8 cellular contexts compared by ENCODE assay signal in the genomic region with DNA sequence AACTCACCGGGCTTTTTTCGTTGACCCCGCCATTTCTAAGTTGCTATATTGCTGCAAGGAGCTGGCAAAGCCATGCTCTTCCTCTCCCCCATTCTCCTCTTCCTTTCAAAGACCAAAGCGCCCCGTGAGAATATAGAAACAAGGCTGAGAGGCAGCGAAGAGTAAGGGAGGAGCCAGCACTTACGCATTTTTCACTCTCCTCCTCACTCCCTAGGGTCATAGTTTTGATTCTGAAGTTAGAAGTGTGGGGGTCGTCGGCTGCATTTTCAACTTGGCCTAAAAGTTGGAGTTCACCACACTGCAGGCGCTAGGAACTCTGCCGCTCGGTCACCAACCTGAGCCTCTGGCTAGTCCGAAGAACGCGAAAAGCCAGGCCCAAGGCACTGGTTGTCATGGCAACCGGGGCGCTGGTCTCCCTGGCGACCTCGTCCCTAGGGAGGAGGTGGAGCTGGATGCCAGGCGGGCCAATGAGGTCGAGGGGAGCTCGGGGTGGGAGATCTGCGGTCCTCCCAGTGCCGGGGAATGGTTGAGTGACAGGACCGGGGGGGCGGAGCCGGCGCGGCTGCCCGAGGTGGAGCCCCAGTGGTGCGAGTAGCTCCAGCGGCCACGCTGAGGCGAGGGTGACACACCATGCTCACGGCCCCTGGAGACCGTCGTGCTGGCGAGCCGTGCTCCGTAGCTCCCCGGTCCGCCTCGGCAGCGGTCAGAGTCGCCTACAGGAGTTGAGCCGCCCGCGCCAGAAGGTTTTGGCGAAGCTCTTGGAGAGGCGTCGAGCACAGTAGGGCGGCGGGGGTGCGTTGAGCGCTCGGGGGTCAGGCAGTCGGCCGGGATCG. TPM values are rescaled to one million over a fixed set of nuclear protein-coding genes. Genes with fewer than 3 reads are reported as not detected.
DNase-seq lines count a peak whose midpoint lies in the region; ATAC-seq and TF ChIP-seq lines count a peak whose summit lies in the region.

A gene with protein sequence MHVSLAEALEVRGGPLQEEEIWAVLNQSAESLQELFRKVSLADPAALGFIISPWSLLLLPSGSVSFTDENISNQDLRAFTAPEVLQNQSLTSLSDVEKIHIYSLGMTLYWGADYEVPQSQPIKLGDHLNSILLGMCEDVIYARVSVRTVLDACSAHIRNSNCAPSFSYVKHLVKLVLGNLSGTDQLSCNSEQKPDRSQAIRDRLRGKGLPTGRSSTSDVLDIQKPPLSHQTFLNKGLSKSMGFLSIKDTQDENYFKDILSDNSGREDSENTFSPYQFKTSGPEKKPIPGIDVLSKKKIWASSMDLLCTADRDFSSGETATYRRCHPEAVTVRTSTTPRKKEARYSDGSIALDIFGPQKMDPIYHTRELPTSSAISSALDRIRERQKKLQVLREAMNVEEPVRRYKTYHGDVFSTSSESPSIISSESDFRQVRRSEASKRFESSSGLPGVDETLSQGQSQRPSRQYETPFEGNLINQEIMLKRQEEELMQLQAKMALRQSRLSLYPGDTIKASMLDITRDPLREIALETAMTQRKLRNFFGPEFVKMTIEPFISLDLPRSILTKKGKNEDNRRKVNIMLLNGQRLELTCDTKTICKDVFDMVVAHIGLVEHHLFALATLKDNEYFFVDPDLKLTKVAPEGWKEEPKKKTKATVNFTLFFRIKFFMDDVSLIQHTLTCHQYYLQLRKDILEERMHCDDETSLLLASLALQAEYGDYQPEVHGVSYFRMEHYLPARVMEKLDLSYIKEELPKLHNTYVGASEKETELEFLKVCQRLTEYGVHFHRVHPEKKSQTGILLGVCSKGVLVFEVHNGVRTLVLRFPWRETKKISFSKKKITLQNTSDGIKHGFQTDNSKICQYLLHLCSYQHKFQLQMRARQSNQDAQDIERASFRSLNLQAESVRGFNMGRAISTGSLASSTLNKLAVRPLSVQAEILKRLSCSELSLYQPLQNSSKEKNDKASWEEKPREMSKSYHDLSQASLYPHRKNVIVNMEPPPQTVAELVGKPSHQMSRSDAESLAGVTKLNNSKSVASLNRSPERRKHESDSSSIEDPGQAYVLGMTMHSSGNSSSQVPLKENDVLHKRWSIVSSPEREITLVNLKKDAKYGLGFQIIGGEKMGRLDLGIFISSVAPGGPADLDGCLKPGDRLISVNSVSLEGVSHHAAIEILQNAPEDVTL (N-terminal part only) (plus strand): TSS at position 590 of the 833 bp plus-strand sequence. CDS start 40,942 bp downstream, outside the sequence.

- peaks cover 10% of the 10 kb centered on the region for H3K4me1 ChIP-seq in CD4-positive, CD25-positive, alpha-beta regulatory T cell (ENCODE audit: control insufficient read depth, insufficient read depth, low read length, poor library complexity, severe bottlenecking)
- H3K4me1 ChIP-seq in mononuclear cell (ENCODE audit: insufficient read depth, low read length) = peaks cover 22% of the 10 kb centered on the region

- H3K36me3 Mint-ChIP-seq in CD4-positive, CD25-positive, alpha-beta regulatory T cell = no peaks in the 10 kb centered on the region

- H3K27me3 Mint-ChIP-seq in CD4-positive, CD25-positive, alpha-beta regulatory T cell = peaks cover 46% of the 10 kb centered on the region

- H3K9me3 Mint-ChIP-seq in CD4-positive, CD25-positive, alpha-beta regulatory T cell = peaks cover 0 to 4% (median 0%) of the 10 kb centered on the region in 7 donors

- no peak within 1 kb of the TSS for H3K27ac ChIP-seq in CD4-positive, CD25-positive, alpha-beta regulatory T cell (ENCODE audit: insufficient read depth, low read length, poor library complexity, severe bottlenecking)

- peak within 1 kb of the TSS in 3 of 4 donors; percentile 39 to 71 (median 55) for H3K4me3 Mint-ChIP-seq in CD4-positive, CD25-positive, alpha-beta regulatory T cell

- no peak within 1 kb of the TSS for H3K27ac Mint-ChIP-seq in CD4-positive, CD25-positive, alpha-beta regulatory T cell

- H3K36me3 ChIP-seq in CD4-positive, CD25-positive, alpha-beta regulatory T cell (ENCODE audit: control insufficient read depth, insufficient read depth, low read length) = no peaks in the 10 kb centered on the region

- ATAC-seq in CD4-positive, CD25-positive, alpha-beta regulatory T cell (ENCODE audit: low read depth in 2 of 2) = peak; percentile 62 to 74
- ATAC-seq in GM19452 (IDR thresholded peaks at IDR 0.05; ENCODE audit: unreplicated experiment) (peak; percentile 98), HG03565 (IDR thresholded peaks at IDR 0.05; ENCODE audit: unreplicated experiment) (peak; percentile 95)

- peak in 2 of 3 donors; percentile 18 to 20 for DNase-seq in CD4-positive, CD25-positive, alpha-beta regulatory T cell
- DNase-seq in NOMO-1 (lab: John Stamatoyannopoulos, UW; ENCODE audit: unreplicated experiment in 2 of 2) (peak; percentile 96 to 98), activated T-cell treated with anti-CD3 and anti-CD28 coated beads for 4 hours (peak; percentile 10), erythroblast (lab: John Stamatoyannopoulos, UW) (peak; percentile 97 to 98)
- DNase-seq in stimulated activated CD8-positive, alpha-beta memory T cell treated with anti-CD3 and anti-CD28 coated beads, Interleukin-2, amount 100 ng/mL, for 48 hours (ENCODE audit: low read depth in 2 of 2) = peak; percentile 43 to 46

- H3K4me3 ChIP-seq in CD4-positive, CD25-positive, alpha-beta regulatory T cell (ENCODE audit: low read depth, low read length) = no peak within 1 kb of the TSS
- peak within 1 kb of the TSS; percentile 43 for H3K4me3 ChIP-seq in mononuclear cell (ENCODE audit: low read length)

- peaks cover 26% of the 10 kb centered on the region for H3K27me3 ChIP-seq in CD4-positive, CD25-positive, alpha-beta regulatory T cell (ENCODE audit: control insufficient read depth, insufficient read depth, low read length)
- H3K27me3 ChIP-seq in mononuclear cell (ENCODE audit: insufficient read depth, low read length) = peaks cover 55% of the 10 kb centered on the region

- TF ChIP-seq POLR2A in erythroblast (IDR thresholded peaks at IDR 0.05; ENCODE audit: low read length) = no peak

- peaks cover 0 to 19% (median 11%) of the 10 kb centered on the region in 4 donors for H3K4me1 Mint-ChIP-seq in CD4-positive, CD25-positive, alpha-beta regulatory T cell

- H3K9me3 ChIP-seq in CD4-positive, CD25-positive, alpha-beta regulatory T cell (ENCODE audit: control insufficient read depth in 2 of 2, low read length in 2 of 2) = no peaks in the 10 kb centered on the region
- no peaks in the 10 kb centered on the region for H3K9me3 ChIP-seq in mononuclear cell (ENCODE audit: low read depth, low read length)

RNA-seq across cellular contexts. Expression of the gene that starts here (rescaled TPM):
- 4.6 TPM for total RNA-seq in CD4-positive, CD25-positive, alpha-beta regulatory T cell
- under 1 TPM in 3 of 4 donors, not detected in 1; 0.15 to 0.22 (median 0.17) TPM for polyA plus RNA-seq in CD4-positive, CD25-positive, alpha-beta regulatory T cell
- total RNA-seq in mononuclear cell = 2.2 TPM

Comparison
In these comparisons a context has a peak if more than half of its experiments do, and no peak if none do; other contexts are left out.
1. DNase-seq: peak in every context shown above with its lines; median percentile 98 in erythroblast; 97 in NOMO-1; 44 in stimulated activated CD8-positive, alpha-beta memory T cell treated with anti-CD3 and anti-CD28 coated beads, Interleukin-2, amount 100 ng/mL, for 48 hours; 19 in CD4-positive, CD25-positive, alpha-beta regulatory T cell; 10 in activated T-cell treated with anti-CD3 and anti-CD28 coated beads for 4 hours.